Comparison of ENCODE assay signal across 13 cellular contexts in genomic region chr1:226995064-226995965, GRCh38. TPM values are rescaled to one million over a fixed set of nuclear protein-coding genes. Genes with fewer than 3 reads are reported as not detected.
DNase-seq lines count a peak whose midpoint lies in the region; ATAC-seq, FAIRE-seq and TF ChIP-seq lines count a peak whose summit lies in the region.
"Had no signal": no experiment of that assay in that cellular context is flagged by ENCODE, and none has a peak within 500 bp of the region (broad histone marks: within the 10 kb centered on the region; RNA-seq: fewer than 3 reads in every experiment).

No MANE protein-coding gene starts in this region.

- FAIRE-seq in frontal cortex (lab: Jason Lieb, UNC), result no peak

- no peaks in the 10 kb centered on the region for H3K27me3 Mint-ChIP-seq in endodermal cell (ENCODE audit: insufficient read depth)
- no peaks in the 10 kb centered on the region for H3K27me3 Mint-ChIP-seq in osteocyte (ENCODE audit: unreplicated experiment)
- peaks cover 0 to 7% (median 4%) of the 10 kb centered on the region in 3 donors for H3K27me3 Mint-ChIP-seq in immature natural killer cell (ENCODE audit: low read depth in 3 of 3)
- H3K27me3 Mint-ChIP-seq: activated naive CD8-positive, alpha-beta T cell had no signal

- no peak overlapping the region for H3K27ac Mint-ChIP-seq in endodermal cell
- no peak overlapping the region for H3K27ac Mint-ChIP-seq in osteocyte (ENCODE audit: unreplicated experiment)
- no peak overlapping the region for H3K27ac Mint-ChIP-seq in immature natural killer cell
- H3K27ac Mint-ChIP-seq: activated naive CD8-positive, alpha-beta T cell had no signal

- ATAC-seq in GM18508 (IDR thresholded peaks at IDR 0.05; ENCODE audit: insufficient read depth, unreplicated experiment) (peak; percentile 95), HG03045 (IDR thresholded peaks at IDR 0.05; ENCODE audit: unreplicated experiment) (peak; percentile 95)

- no peak overlapping the region for H3K4me3 ChIP-seq in endodermal cell (ENCODE audit: low read length)
- H3K4me3 ChIP-seq: suprapubic skin had no signal

- DNase-seq in GM20000 (ENCODE audit: low spot score), result peak; percentile 56
- DNase-seq in endodermal cell, result no peak
- no peak for DNase-seq in osteocyte (ENCODE audit: extremely low spot score, unreplicated experiment)
- DNase-seq in frontal cortex (ENCODE audit: low spot score in 2 of 2), result no peak
- DNase-seq in NOMO-1 treated with dmso at 0.1 percent for 144 hours (lab: John Stamatoyannopoulos, UW; ENCODE audit: unreplicated experiment), result no peak
- DNase-seq in immature natural killer cell, result no peak
- DNase-seq: NCI-H526; stimulated activated CD4-positive, alpha-beta T cell treated with anti-CD3 and anti-CD28 coated beads, Interleukin-12 subunit alpha, Interleukin-12 subunit beta, amount 100 ng/mL, for 4 hours; T-helper 9 cell had no signal

- H3K27ac ChIP-seq in endodermal cell (ENCODE audit: low read depth, low read length), result peak overlapping the region; percentile 68
- H3K27ac ChIP-seq: suprapubic skin had no signal

- H3K4me1 ChIP-seq in endodermal cell (ENCODE audit: control insufficient read depth, insufficient read depth, low read length), result peaks cover 7% of the 10 kb centered on the region

- H3K36me3 Mint-ChIP-seq in endodermal cell (ENCODE audit: low read depth), result peaks cover 25% of the 10 kb centered on the region
- H3K36me3 Mint-ChIP-seq in osteocyte (ENCODE audit: unreplicated experiment), result peaks cover 44% of the 10 kb centered on the region
- no peaks in the 10 kb centered on the region for H3K36me3 Mint-ChIP-seq in immature natural killer cell
- H3K36me3 Mint-ChIP-seq: activated naive CD8-positive, alpha-beta T cell had no signal

- H3K9ac ChIP-seq in endodermal cell (ENCODE audit: extremely low read depth, low read length, poor library complexity, severe bottlenecking), result no peak overlapping the region

- WGBS in endodermal cell (ENCODE audit: insufficient coverage in 1 of 2, insufficient read length in 1 of 2), 2 experiments, result 82 to 92% methylated on average over 6 to 15 of the region's 15 CpGs

- H3K36me3 ChIP-seq in endodermal cell (ENCODE audit: control insufficient read depth, insufficient read depth, low read length), result no peaks in the 10 kb centered on the region
- H3K36me3 ChIP-seq: suprapubic skin had no signal

- peaks cover 12% of the 10 kb centered on the region for H3K4me1 Mint-ChIP-seq in endodermal cell
- H3K4me1 Mint-ChIP-seq in osteocyte (ENCODE audit: unreplicated experiment), result no peaks in the 10 kb centered on the region
- H3K4me1 Mint-ChIP-seq in immature natural killer cell, result peaks cover 4 to 12% of the 10 kb centered on the region in 2 donors

- H3K9me3 Mint-ChIP-seq in endodermal cell (peaks cover 2% of the 10 kb centered on the region), osteocyte (ENCODE audit: unreplicated experiment) (peaks cover 3% of the 10 kb centered on the region), immature natural killer cell (no peaks in the 10 kb centered on the region)

- H3K9me3 ChIP-seq in endodermal cell (ENCODE audit: control insufficient read depth, low read length), result no peaks in the 10 kb centered on the region
- H3K9me3 ChIP-seq: suprapubic skin had no signal

- H3K4me3 Mint-ChIP-seq in endodermal cell, result no peak overlapping the region
- H3K4me3 Mint-ChIP-seq in osteocyte (ENCODE audit: unreplicated experiment), result no peak overlapping the region
- no peak overlapping the region for H3K4me3 Mint-ChIP-seq in immature natural killer cell
- H3K4me3 Mint-ChIP-seq: activated naive CD8-positive, alpha-beta T cell had no signal

- no peaks in the 10 kb centered on the region for H3K27me3 ChIP-seq in endodermal cell (ENCODE audit: control insufficient read depth, insufficient read depth, low read length, poor library complexity, severe bottlenecking)
- H3K27me3 ChIP-seq: suprapubic skin had no signal

- TF ChIP-seq CTCF in GM20000 (IDR thresholded peaks at IDR 0.05; ENCODE audit: extremely low read depth, missing control alignments), result no peak
- no peak for TF ChIP-seq CTCF in endodermal cell (conservative IDR thresholded peaks at IDR 0.05)
- TF ChIP-seq CTCF in osteocyte (IDR thresholded peaks at IDR 0.05), result no peak

RNA-seq across cellular contexts. Expression of gene COQ8A, which starts 55.2 kb away (rescaled TPM):
- total RNA-seq in endodermal cell, result 10 to 100 TPM in 1 of 2 donors, 1 to 10 TPM in 1; 6.6 to 14.9 TPM
- polyA plus RNA-seq in endodermal cell (2013, experiment 1 of 2), result 13.1 TPM
- 10.1 TPM for polyA plus RNA-seq in endodermal cell (2013, experiment 2 of 2)
- 16.0 and 16.2 TPM in 2 replicates for total RNA-seq in osteocyte
- 17.5 TPM for total RNA-seq in frontal cortex
- polyA plus RNA-seq in immature natural killer cell, result 10 to 100 TPM; 26.9 to 44.3 (median 34.7) TPM
